ENCODE assay signal across 8 cellular contexts in the genomic region with DNA sequence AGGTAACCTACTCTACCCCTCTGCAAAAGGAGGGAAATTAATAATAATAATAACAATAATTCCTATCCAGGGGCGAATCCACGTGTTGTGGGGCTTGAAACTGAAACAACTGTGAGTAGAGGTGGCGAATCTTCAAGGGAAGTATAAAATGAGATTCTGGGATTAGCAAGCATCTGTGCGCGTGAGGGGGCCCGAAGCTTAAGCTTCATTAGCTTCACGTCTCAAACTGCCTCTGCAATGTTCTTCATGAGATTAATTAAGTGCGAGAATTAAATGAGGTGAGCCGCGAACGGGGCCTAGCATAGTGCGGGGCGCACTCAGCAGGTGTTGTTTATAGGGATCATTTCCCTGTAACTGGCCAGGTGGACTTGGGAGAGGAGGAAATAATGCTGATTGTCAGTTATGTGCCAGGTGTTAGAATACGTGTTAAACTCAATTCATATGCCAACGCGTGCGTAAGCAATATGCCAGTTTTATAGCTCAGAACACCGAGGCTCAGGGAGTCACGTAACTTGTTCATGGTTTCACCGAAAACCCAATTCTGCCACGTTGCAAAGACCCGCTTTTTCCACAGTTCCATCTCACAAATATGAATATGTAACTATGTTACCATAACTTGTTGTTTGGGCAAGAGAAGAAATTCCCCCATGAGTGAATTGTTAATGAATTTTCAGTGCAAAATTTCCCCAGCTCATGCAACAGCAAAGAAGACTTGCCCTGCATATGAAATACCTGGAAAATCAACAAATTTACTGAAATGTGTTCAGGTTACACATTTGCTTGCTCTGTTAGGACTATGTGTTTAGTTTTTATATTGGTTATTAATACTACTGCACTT. TPM values are rescaled to one million over a fixed set of nuclear protein-coding genes. Genes with fewer than 3 reads are reported as not detected.
DNase-seq lines count a peak whose midpoint lies in the region; ATAC-seq and TF ChIP-seq lines count a peak whose summit lies in the region.

No MANE protein-coding gene starts in this region.

- no peaks in the 10 kb centered on the region for H3K27me3 ChIP-seq in vagina

- no peaks in the 10 kb centered on the region for H3K9me3 ChIP-seq in vagina

- in situ Hi-C loops in astrocyte of the spinal cord (cut with HindIII; ENCODE audit: low sequenced_read_pairs) = no loop called here

- H3K36me3 ChIP-seq in vagina = no peaks in the 10 kb centered on the region

- peak overlapping the region; percentile 96 for H3K27ac Mint-ChIP-seq in memory B cell

- no peak overlapping the region for H3K27ac ChIP-seq in vagina

- H3K36me3 Mint-ChIP-seq in memory B cell = no peaks in the 10 kb centered on the region

- intact Hi-C loops in vagina (cut with DNase I) = no loop called here

- no peaks in the 10 kb centered on the region for H3K9me3 Mint-ChIP-seq in memory B cell

- peak overlapping the region; percentile 90 for H3K4me3 Mint-ChIP-seq in memory B cell

- peak overlapping the region; percentile 47 for H3K4me3 ChIP-seq in astrocyte of the spinal cord (ENCODE audit: low read depth, low read length)
- H3K4me3 ChIP-seq in vagina = peak overlapping the region; percentile 57 to 75

- ATAC-seq in memory B cell (ENCODE audit: low read depth) = no peak
- no peak for ATAC-seq in HG03457 (IDR thresholded peaks at IDR 0.05; ENCODE audit: unreplicated experiment)

- TF ChIP-seq POLR2A in vagina (IDR thresholded peaks at IDR 0.05) = no peak

- H3K27me3 Mint-ChIP-seq in memory B cell = no peaks in the 10 kb centered on the region

- TF ChIP-seq CTCF in astrocyte of the spinal cord (IDR thresholded peaks at IDR 0.05; ENCODE audit: low read depth, low read length) = no peak
- no peak for TF ChIP-seq CTCF in vagina (IDR thresholded peaks at IDR 0.05)

- peaks cover 30% of the 10 kb centered on the region for H3K4me1 Mint-ChIP-seq in memory B cell

- H3K4me1 ChIP-seq in vagina = peaks cover 11% of the 10 kb centered on the region

- peak; percentile 20 for DNase-seq in activated CD4-positive, alpha-beta T cell treated with anti-CD3 and anti-CD28 coated beads for 48 hours
- no peak for DNase-seq in activated CD4-positive, alpha-beta T cell treated with anti-CD3 and anti-CD28 coated beads for 1 hour
- peak; percentile 76 for DNase-seq in NCI-H1105 treated with DMSO at 0.1 percent for 48 hours (lab: John Stamatoyannopoulos, UW)
- DNase-seq in astrocyte of the spinal cord (ENCODE audit: low read depth, low spot score) = no peak
- no peak for DNase-seq in memory B cell (ENCODE audit: low spot score in 2 of 2)
- DNase-seq in vagina (ENCODE audit: extremely low spot score in 2 of 2) = no peak
- DNase-seq in NK-92 treated with Interleukin-12 subunit alpha and Interleukin-12 subunit beta, amount 100 ng/mL, for 24 hours (lab: John Stamatoyannopoulos, UW) = no peak

RNA-seq across cellular contexts. Expression of a gene that starts 30.3 kb away (rescaled TPM):
- 134 TPM for total RNA-seq in vagina

RNA-seq across cellular contexts. Expression of a gene that starts 57.0 kb away (rescaled TPM):
- total RNA-seq in vagina = 23.1 TPM

Comparison
In these comparisons a context has a peak if more than half of its experiments do, and no peak if none do; other contexts are left out.
1. DNase-seq: peak in activated CD4-positive, alpha-beta T cell treated with anti-CD3 and anti-CD28 coated beads for 48 hours (single experiment) and NCI-H1105 treated with DMSO at 0.1 percent for 48 hours (single experiment); none in activated CD4-positive, alpha-beta T cell treated with anti-CD3 and anti-CD28 coated beads for 1 hour (single experiment), astrocyte of the spinal cord (single experiment), memory B cell (0 of 2), vagina (0 of 2) and NK-92 treated with Interleukin-12 subunit alpha and Interleukin-12 subunit beta, amount 100 ng/mL, for 24 hours (single experiment).